In the genomic region with DNA sequence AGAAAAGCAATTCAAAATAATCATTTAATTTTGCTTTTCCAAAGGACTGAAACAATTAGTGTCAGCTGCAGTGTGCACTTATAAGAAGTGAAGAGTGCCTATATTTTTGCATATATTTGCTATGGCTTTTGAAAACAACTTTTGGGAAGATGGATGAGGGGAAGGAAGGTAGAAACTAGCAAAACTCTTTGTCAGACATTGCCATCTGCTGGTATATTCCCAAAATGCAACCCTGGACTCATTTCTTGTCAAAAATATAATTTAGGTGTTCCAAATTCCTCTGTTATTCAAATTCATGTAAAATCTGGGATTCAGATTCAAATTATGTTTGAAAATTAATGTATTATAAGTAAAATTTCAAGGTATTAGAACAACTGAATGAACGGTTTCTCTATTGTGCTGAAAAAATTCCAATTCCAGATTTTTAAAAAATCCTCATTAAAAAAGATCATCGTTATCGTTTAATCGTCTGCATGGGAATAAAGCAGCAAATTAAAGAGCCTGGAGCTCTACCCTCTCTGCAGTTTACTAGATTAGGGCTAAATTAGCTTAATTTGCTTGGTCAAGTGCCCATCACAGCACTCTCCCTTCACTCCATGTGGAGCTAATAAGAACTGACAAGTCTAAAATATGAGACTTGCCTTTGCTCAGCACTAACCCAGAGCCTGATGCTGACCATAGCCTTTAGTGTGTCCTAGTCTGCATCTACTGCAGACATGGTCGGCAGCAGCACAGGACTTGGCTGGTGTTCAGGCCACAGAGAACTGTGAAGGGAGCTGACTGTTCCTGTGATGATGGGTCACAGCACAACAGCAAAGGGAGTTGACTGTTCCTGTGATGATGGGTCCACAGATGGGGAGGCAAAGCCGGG, we compare ENCODE assay signal across 8 cellular contexts.
A peak's percentile ranks its signal among the peaks of the same experiment; 100 is the strongest.
DNase-seq lines count a peak whose midpoint lies in the region; ATAC-seq and TF ChIP-seq lines count a peak whose summit lies in the region.

No MANE protein-coding gene starts in this region.

- ATAC-seq in GM21381 (IDR thresholded peaks at IDR 0.05; ENCODE audit: unreplicated experiment), result no peak

- H3K79me2 ChIP-seq in neural cell (replicated peaks; ENCODE audit: insufficient read depth, low read length), result no peaks in the 10 kb centered on the region

- H3K9me3 ChIP-seq in Peyer's patch (no peaks in the 10 kb centered on the region), neural cell (ENCODE audit: low read length) (no peaks in the 10 kb centered on the region)

- TF ChIP-seq EP300 in neural cell (conservative IDR thresholded peaks at IDR 0.05; ENCODE audit: poor library complexity, severe bottlenecking), result no peak

- DNase-seq in AML-193 (lab: John Stamatoyannopoulos, UW) (peak; percentile 16 to 43), GM19238 (ENCODE audit: insufficient read length, low spot score) (peak; percentile 15), Peyer's patch (no peak), epithelial cell of proximal tubule (ENCODE audit: low read depth) (no peak), foreskin melanocyte (no peak)
- no peak for DNase-seq in central memory CD4-positive, alpha-beta T cell

- TF ChIP-seq POLR2A in Peyer's patch (IDR thresholded peaks at IDR 0.05), result no peak

- no peaks in the 10 kb centered on the region for H3K4me1 ChIP-seq in Peyer's patch

- H3K4me3 ChIP-seq in Peyer's patch, result no peak overlapping the region
- no peak overlapping the region for H3K4me3 ChIP-seq in epithelial cell of proximal tubule (ENCODE audit: low read depth, low read length)
- no peak overlapping the region for H3K4me3 ChIP-seq in neural cell (ENCODE audit: low read length)

- no peak overlapping the region for H3K9ac ChIP-seq in neural cell (ENCODE audit: low read length)

- no peak overlapping the region for H3K4me2 ChIP-seq in neural cell (ENCODE audit: low read length)

- TF ChIP-seq CTCF in Peyer's patch (IDR thresholded peaks at IDR 0.05), result peak in 5 of 6 experiments; percentile 48 to 75 (median 67)
- TF ChIP-seq CTCF in epithelial cell of proximal tubule (conservative IDR thresholded peaks at IDR 0.05; ENCODE audit: low read depth, low read length), result peak; percentile 79
- peak; percentile 87 for TF ChIP-seq CTCF in neural cell (IDR thresholded peaks at IDR 0.05; ENCODE audit: poor library complexity, severe bottlenecking)

- H3K9me2 ChIP-seq in neural cell (ENCODE audit: insufficient read depth, low read length), result no peaks in the 10 kb centered on the region

- no peak overlapping the region for H3K27ac ChIP-seq in Peyer's patch
- no peak overlapping the region for H3K27ac ChIP-seq in neural cell (ENCODE audit: low read length)

- peak; percentile 92 for TF ChIP-seq RAD21 in neural cell (conservative IDR thresholded peaks at IDR 0.05)

- H3F3A ChIP-seq in neural cell (ENCODE audit: insufficient read depth, low read length, poor library complexity, severe bottlenecking), result no peaks in the 10 kb centered on the region

- H3K27me3 ChIP-seq in Peyer's patch (no peaks in the 10 kb centered on the region), neural cell (ENCODE audit: insufficient read depth, low read depth, low read length) (no peaks in the 10 kb centered on the region)

- no peaks in the 10 kb centered on the region for H4K20me1 ChIP-seq in neural cell (ENCODE audit: insufficient read depth)

- H3K36me3 ChIP-seq in Peyer's patch, result no peaks in the 10 kb centered on the region
- H3K36me3 ChIP-seq in neural cell (ENCODE audit: insufficient read depth, low read length), result no peaks in the 10 kb centered on the region

- H2AFZ ChIP-seq in neural cell (ENCODE audit: low read depth, low read length), result no peak overlapping the region

TF ChIP-seq in neural cell, 6 proteins besides CTCF, POLR2A, EP300 and RAD21:
- TF ChIP-seq EZH2 (IDR thresholded peaks at IDR 0.05; ENCODE audit: borderline replicate concordance, insufficient read depth, low read length, poor library complexity, severe bottlenecking) (no peak), SMC3 (conservative IDR thresholded peaks at IDR 0.05; ENCODE audit: poor library complexity) (peak; percentile 94)

Comparison
In these comparisons a context has a peak if more than half of its experiments do, and no peak if none do; other contexts are left out.
1. DNase-seq: peak in AML-193 (2 of 2) and GM19238 (single experiment); none in Peyer's patch (0 of 3), epithelial cell of proximal tubule (single experiment), foreskin melanocyte (single experiment) and central memory CD4-positive, alpha-beta T cell (single experiment).
2. Peak in every context shown above with its lines, with median percentiles within 50 percentile points of each other: CTCF ChIP-seq.